Comparison of ENCODE assay signal across 10 cellular contexts in genomic region chr4:27003602-27004238, GRCh38.
DNase-seq lines count a peak whose midpoint lies in the region; ATAC-seq, FAIRE-seq and TF ChIP-seq lines count a peak whose summit lies in the region.
"Had no signal": no experiment of that assay in that cellular context is flagged by ENCODE, and none has a peak within 500 bp of the region (broad histone marks: within the 10 kb centered on the region; RNA-seq: fewer than 3 reads in every experiment).

No MANE protein-coding gene starts in this region.

- peaks cover 21% of the 10 kb centered on the region for H3K4me1 Mint-ChIP-seq in activated naive CD8-positive, alpha-beta T cell treated with anti-CD3 and anti-CD28 coated beads, Interleukin-2, amount 10 ng/mL, durations not matched to agents 7 days and 5 days

- TF ChIP-seq CTCF in Loucy (conservative IDR thresholded peaks at IDR 0.05; ENCODE audit: low read length) = peak; percentile 29; the same call in 1 of the 2 replicates
- no peak for TF ChIP-seq CTCF in osteoblast (IDR thresholded peaks at IDR 0.05; ENCODE audit: extremely low read depth, low read depth, low read length)
- TF ChIP-seq CTCF in ovary (IDR thresholded peaks at IDR 0.05) = no peak

- no peak overlapping the region for H3K27ac ChIP-seq in osteoblast (ENCODE audit: low read depth, low read length)
- no peak overlapping the region for H3K27ac ChIP-seq in ovary

- peak overlapping the region; percentile 27 for H3K9ac ChIP-seq in Loucy (ENCODE audit: low read depth, low read length, poor library complexity, severe bottlenecking)

- H3K4me3 ChIP-seq in Loucy (ENCODE audit: low read length, poor library complexity, severe bottlenecking) (peak overlapping the region; percentile 55), osteoblast (ENCODE audit: insufficient read depth, low read length) (no peak overlapping the region), ovary (no peak overlapping the region)

- POLR2A ChIA-PET in activated naive CD8-positive, alpha-beta T cell treated with anti-CD3 and anti-CD28 coated beads, Interleukin-2, amount 10 ng/mL, durations not matched to agents 7 days and 5 days (lab: Charles Lee) = interaction anchor here (0.6 to 1.3 kb wide), 3 partner anchors 118 to 493 kb away, joined by 3 to 5 read pairs (median 3); partner anchors contain the start of gene STIM2

- H3K4me2 ChIP-seq in Loucy (ENCODE audit: low read depth, low read length, poor library complexity, severe bottlenecking) (peak overlapping the region; percentile 72), osteoblast (ENCODE audit: insufficient read depth, low read length) (peak overlapping the region; percentile 25)

- DNase-seq in GM12891 (ENCODE audit: insufficient read length, low spot score) = no peak
- DNase-seq in activated naive CD8-positive, alpha-beta T cell treated with anti-CD3 and anti-CD28 coated beads, Interleukin-2, amount 10 ng/mL, durations not matched to agents 7 days and 5 days = no peak
- DNase-seq in osteoblast (ENCODE audit: insufficient read length, low spot score, missing footprints) = no peak
- DNase-seq in ovary = no peak
- DNase-seq in NCI-H2171 treated with DMSO at 0.1 percent for 48 hours (lab: John Stamatoyannopoulos, UW) = no peak
- DNase-seq in hippocampal formation (lab: John Stamatoyannopoulos, UW) = no peak
- DNase-seq: NCI-H345 had no signal

- H3K9me3 Mint-ChIP-seq in activated naive CD8-positive, alpha-beta T cell treated with anti-CD3 and anti-CD28 coated beads, Interleukin-2, amount 10 ng/mL, durations not matched to agents 7 days and 5 days = no peaks in the 10 kb centered on the region

- H3K9me3 ChIP-seq in Loucy (ENCODE audit: insufficient read depth, low read depth, low read length) (no peaks in the 10 kb centered on the region), osteoblast (ENCODE audit: low read depth, low read length) (no peaks in the 10 kb centered on the region), ovary (no peaks in the 10 kb centered on the region)

- TF ChIP-seq POLR2A in GM12891 (IDR thresholded peaks at IDR 0.05; ENCODE audit: low read depth, low read length) (no peak), ovary (IDR thresholded peaks at IDR 0.05) (no peak)

- no peaks in the 10 kb centered on the region for H3K27me3 ChIP-seq in Loucy (ENCODE audit: insufficient read depth, low read length, poor library complexity, severe bottlenecking)
- H3K27me3 ChIP-seq in osteoblast (ENCODE audit: insufficient read depth, low read length) = no peaks in the 10 kb centered on the region
- no peaks in the 10 kb centered on the region for H3K27me3 ChIP-seq in ovary

- H3K4me1 ChIP-seq in Loucy (ENCODE audit: insufficient read depth, low read length, poor library complexity, severe bottlenecking) = peaks cover 38% of the 10 kb centered on the region
- H3K4me1 ChIP-seq in osteoblast (ENCODE audit: insufficient read depth, low read length) = peaks cover 50% of the 10 kb centered on the region
- peaks cover 3% of the 10 kb centered on the region for H3K4me1 ChIP-seq in ovary (ENCODE audit: insufficient read depth)

- H2AFZ ChIP-seq in Loucy (ENCODE audit: low read length) = no peak overlapping the region
- no peak overlapping the region for H2AFZ ChIP-seq in osteoblast (ENCODE audit: low read length)

- peaks cover 4% of the 10 kb centered on the region; the same call in 1 of the 2 replicates for H3F3A ChIP-seq in Loucy (ENCODE audit: low read depth)

- peak; percentile 79 for ATAC-seq in activated naive CD8-positive, alpha-beta T cell treated with anti-CD3 and anti-CD28 coated beads, Interleukin-2, amount 10 ng/mL, durations not matched to agents 7 days and 5 days (ENCODE audit: low read depth)

- no peaks in the 10 kb centered on the region for H3K27me3 Mint-ChIP-seq in activated naive CD8-positive, alpha-beta T cell treated with anti-CD3 and anti-CD28 coated beads, Interleukin-2, amount 10 ng/mL, durations not matched to agents 7 days and 5 days

- intact Hi-C loops in ovary (cut with DNase I) = loop anchor here in 1 of 4 donors (10.0 kb wide), 1 partner anchor 669 kb away; no protein-coding TSS in a partner anchor

- peak overlapping the region; percentile 75 for H3K27ac Mint-ChIP-seq in activated naive CD8-positive, alpha-beta T cell treated with anti-CD3 and anti-CD28 coated beads, Interleukin-2, amount 10 ng/mL, durations not matched to agents 7 days and 5 days

- no peaks in the 10 kb centered on the region for H4K20me1 ChIP-seq in Loucy (ENCODE audit: insufficient read depth, low read length, poor library complexity, severe bottlenecking)
- no peaks in the 10 kb centered on the region for H4K20me1 ChIP-seq in osteoblast (ENCODE audit: insufficient read depth, low read length)

- WGBS in ovary, 3 donors = 23 to 38% (median 37%) methylated on average over 5 of the region's 5 CpGs

- peak overlapping the region; percentile 63 for H3K4me3 Mint-ChIP-seq in activated naive CD8-positive, alpha-beta T cell treated with anti-CD3 and anti-CD28 coated beads, Interleukin-2, amount 10 ng/mL, durations not matched to agents 7 days and 5 days

- H3K9me2 ChIP-seq in Loucy (replicated peaks; ENCODE audit: low read depth, low read length) = no peaks in the 10 kb centered on the region

- H3K36me3 ChIP-seq in Loucy (ENCODE audit: insufficient read depth, low read length) (no peaks in the 10 kb centered on the region), osteoblast (ENCODE audit: insufficient read depth, low read length) (no peaks in the 10 kb centered on the region), ovary (no peaks in the 10 kb centered on the region)

- peak; percentile 41 for FAIRE-seq in GM12891 (lab: Jason Lieb, UNC)
- FAIRE-seq: endothelial cell of umbilical vein, keratinocyte had no signal

- TF ChIP-seq EP300 in ovary (IDR thresholded peaks at IDR 0.05) = no peak

- H3K79me2 ChIP-seq in Loucy (ENCODE audit: insufficient read depth, low read length) (no peaks in the 10 kb centered on the region), osteoblast (ENCODE audit: insufficient read depth, low read length) (no peaks in the 10 kb centered on the region)

- H3K36me3 Mint-ChIP-seq in activated naive CD8-positive, alpha-beta T cell treated with anti-CD3 and anti-CD28 coated beads, Interleukin-2, amount 10 ng/mL, durations not matched to agents 7 days and 5 days = peaks cover 16% of the 10 kb centered on the region

TF ChIP-seq in GM12891, 5 proteins besides CTCF, POLR2A, EP300 and RAD21:
- TF ChIP-seq POLR2AphosphoS5 (IDR thresholded peaks at IDR 0.05; ENCODE audit: low read depth, low read length) = no peak
- TF ChIP-seq PAX5 (IDR thresholded peaks at IDR 0.05; ENCODE audit: insufficient read depth, low read length, severe bottlenecking) = no peak
- TF ChIP-seq SPI1 (IDR thresholded peaks at IDR 0.05; ENCODE audit: low read depth, low read length) = no peak
- TF ChIP-seq TAF1 (IDR thresholded peaks at IDR 0.05; ENCODE audit: low read depth, low read length) = no peak
- TF ChIP-seq POU2F2 (IDR thresholded peaks at IDR 0.05; ENCODE audit: low read depth, low read length) = no peak
TF ChIP-seq in GM12891: peak in this region for 0.
